ENCODE assay signal across 17 cellular contexts in the genomic region with DNA sequence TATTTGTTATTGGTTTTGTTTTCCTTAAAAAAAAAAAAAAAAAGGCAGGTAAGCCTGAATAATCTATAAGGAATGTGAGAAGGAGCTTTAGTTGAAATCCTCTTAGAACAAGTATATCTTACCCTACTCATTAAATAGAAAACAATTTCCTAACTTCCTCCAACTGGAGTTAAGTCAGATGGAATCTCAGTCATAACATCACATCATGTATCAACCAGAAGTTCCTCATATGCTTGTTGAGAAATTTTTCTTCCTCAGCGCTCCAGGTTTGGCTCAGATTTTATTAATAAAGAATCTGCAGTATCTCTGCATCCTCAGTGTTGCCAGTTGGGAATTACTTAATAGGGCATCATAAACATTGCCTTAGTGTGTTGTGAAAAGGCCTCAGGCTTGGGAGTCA. TPM values are rescaled to one million over a fixed set of nuclear protein-coding genes. Genes with fewer than 3 reads are reported as not detected.
DNase-seq lines count a peak whose midpoint lies in the region; ATAC-seq and TF ChIP-seq lines count a peak whose summit lies in the region.
"Had no signal": no experiment of that assay in that cellular context is flagged by ENCODE, and none has a peak within 500 bp of the region (broad histone marks: within the 10 kb centered on the region; RNA-seq: fewer than 3 reads in every experiment).

No MANE protein-coding gene starts in this region.

- in situ Hi-C loops in IMR-90 (cut with MboI; ENCODE audit: low sequenced_read_pairs): no loop called here

- dilution Hi-C loops in IMR-90 (cut with HindIII; ENCODE audit: low sequenced_read_pairs, unreplicated experiment): no loop called here

- H3K4me2 ChIP-seq in IMR-90 (ENCODE audit: low read depth, low read length): peak overlapping the region; percentile 41; the same call in 1 of the 2 replicates
- H3K4me2 ChIP-seq: KMS-11 had no signal

- no peak overlapping the region for H2BK15ac ChIP-seq in IMR-90 (ENCODE audit: low read depth, low read length)

- H3K56ac ChIP-seq in IMR-90 (ENCODE audit: extremely low read depth, insufficient read depth, low read length): no peak overlapping the region

- BruUV-seq in IMR-90 (replicated peaks; lab: Mats Ljungman, UMichigan): no TSS peak

- peaks cover 27 to 74% of the 10 kb centered on the region in 2 experiments for H3K79me1 ChIP-seq in IMR-90 (ENCODE audit: low read depth in 1 of 2, low read length in 2 of 2)

- no peak overlapping the region for H4K8ac ChIP-seq in IMR-90 (ENCODE audit: low read depth in 2 of 2, low read length in 2 of 2)

- no peak overlapping the region for H3K9ac ChIP-seq in IMR-90 (ENCODE audit: low read depth, low read length)
- H3K9ac ChIP-seq: KMS-11 had no signal

- H3K36me3 ChIP-seq in IMR-90 (ENCODE audit: control insufficient read depth, insufficient read depth, low read length) (peaks cover 42% of the 10 kb centered on the region), uterus (no peaks in the 10 kb centered on the region)
- H3K36me3 ChIP-seq: breast epithelium had no signal

- H3K9me1 ChIP-seq in IMR-90 (ENCODE audit: insufficient read depth, low read length): peaks cover 19% of the 10 kb centered on the region

- no peak overlapping the region for H2AK9ac ChIP-seq in IMR-90 (replicated peaks; ENCODE audit: low read depth, low read length, poor library complexity)

- H3K14ac ChIP-seq in IMR-90 (replicated peaks; ENCODE audit: low read depth, low read length): no peak overlapping the region

- POLR2A ChIA-PET in IMR-90 (lab: Charles Lee; ENCODE audit: unreplicated experiment): interaction anchor here (0.6 kb wide), 1 partner anchor 286 kb away, joined by 8 read pairs; no protein-coding TSS in a partner anchor

- no peak for TF ChIP-seq RAD21 in IMR-90 (IDR thresholded peaks at IDR 0.05; ENCODE audit: low read length)

- H3K4me3 ChIP-seq in IMR-90 (ENCODE audit: insufficient read depth, low read depth, low read length): no peak overlapping the region
- no peak overlapping the region for H3K4me3 ChIP-seq in fibroblast of villous mesenchyme (ENCODE audit: low read depth, low read length)
- no peak overlapping the region for H3K4me3 ChIP-seq in uterus
- H3K4me3 ChIP-seq: breast epithelium, heart left ventricle, spleen had no signal

- H3K27me3 ChIP-seq in IMR-90 (ENCODE audit: control insufficient read depth, insufficient read depth, low read length) (no peaks in the 10 kb centered on the region), uterus (no peaks in the 10 kb centered on the region)
- H3K27me3 ChIP-seq: breast epithelium, heart left ventricle, spleen had no signal

- no peak overlapping the region for H2AK5ac ChIP-seq in IMR-90 (ENCODE audit: low read depth, low read length)

- peak overlapping the region; percentile 76; the same call in 1 of the 2 replicates for H4K5ac ChIP-seq in IMR-90 (ENCODE audit: low read depth, low read length)

- no peak overlapping the region for H3K4ac ChIP-seq in IMR-90 (ENCODE audit: low read depth, low read length)

- H2AFZ ChIP-seq in IMR-90 (replicated peaks; ENCODE audit: low read length, poor library complexity): no peak overlapping the region

- WGBS in IMR-90 (ENCODE audit: extremely low coverage in 2 of 2, insufficient read length in 1 of 2), 2 experiments: no CpG with 5 or more reads among the region's 1 CpG

- H2BK120ac ChIP-seq in IMR-90 (ENCODE audit: low read depth, low read length): no peak overlapping the region

- peaks cover 15% of the 10 kb centered on the region for H3K4me1 ChIP-seq in IMR-90 (ENCODE audit: control insufficient read depth, insufficient read depth, low read length)
- no peaks in the 10 kb centered on the region for H3K4me1 ChIP-seq in uterus
- H3K4me1 ChIP-seq: breast epithelium had no signal

- H2BK5ac ChIP-seq in IMR-90 (ENCODE audit: low read depth, low read length, poor library complexity, severe bottlenecking): peak overlapping the region; percentile 79

- peak overlapping the region; percentile 83 for H3K27ac ChIP-seq in IMR-90 (ENCODE audit: insufficient read depth, low read length)
- peak overlapping the region; percentile 38 for H3K27ac ChIP-seq in substantia nigra (ENCODE audit: low read depth, low read length, poor library complexity, severe bottlenecking)
- no peak overlapping the region for H3K27ac ChIP-seq in uterus
- H3K27ac ChIP-seq: breast epithelium, KMS-11 had no signal

- H4K20me1 ChIP-seq in IMR-90 (ENCODE audit: insufficient read depth, low read length): peaks cover 7% of the 10 kb centered on the region; the same call in 1 of the 2 replicates

- TF ChIP-seq CTCF in IMR-90 (conservative IDR thresholded peaks at IDR 0.05; ENCODE audit: low read depth, low read length): no peak
- TF ChIP-seq CTCF in fibroblast of villous mesenchyme (IDR thresholded peaks at IDR 0.05; ENCODE audit: insufficient read depth, low read depth, low read length): no peak
- TF ChIP-seq CTCF in uterus (IDR thresholded peaks at IDR 0.05): no peak

- CTCF ChIA-PET in IMR-90 (lab: Yijun Ruan, JAX): interaction anchor here (0.6 to 1.3 kb wide), 4 partner anchors 57 to 1020 kb away, joined by 3 to 5 read pairs (median 4); no protein-coding TSS in a partner anchor

- H3K18ac ChIP-seq in IMR-90 (ENCODE audit: low read depth, low read length): peak overlapping the region; percentile 93

- H3K9me3 ChIP-seq in IMR-90 (ENCODE audit: control insufficient read depth, insufficient read depth, low read length): no peaks in the 10 kb centered on the region
- no peaks in the 10 kb centered on the region for H3K9me3 ChIP-seq in uterus
- H3K9me3 ChIP-seq: breast epithelium, heart left ventricle, spleen had no signal

- TF ChIP-seq POLR2A in IMR-90 (IDR thresholded peaks at IDR 0.05; ENCODE audit: low read depth, low read length) (no peak), uterus (IDR thresholded peaks at IDR 0.05) (no peak)

- H2BK20ac ChIP-seq in IMR-90 (ENCODE audit: low read depth, low read length): no peak overlapping the region

- ATAC-seq in IMR-90 (ENCODE audit: low read depth) (peak; percentile 55), GM21381 (IDR thresholded peaks at IDR 0.05; ENCODE audit: unreplicated experiment) (no peak)
- ATAC-seq: PC-3 had no signal

- no peak overlapping the region for H4K91ac ChIP-seq in IMR-90 (ENCODE audit: insufficient read depth, low read depth, low read length)

- peak; percentile 57 for DNase-seq in IMR-90
- DNase-seq in SIG-M5 treated with dmso at 0.1 percent for 504 hours (lab: John Stamatoyannopoulos, UW; ENCODE audit: unreplicated experiment): peak; percentile 74
- peak; percentile 79 for DNase-seq in fibroblast of villous mesenchyme (ENCODE audit: low read depth)
- no peak for DNase-seq in substantia nigra (lab: John Stamatoyannopoulos, UW)
- DNase-seq in ecto neural progenitor cell (ENCODE audit: low spot score): no peak
- DNase-seq in uterus: no peak
- DNase-seq: activated B cell treated with CpG ODN at 0.5 μM for 24 hours; activated naive CD4-positive, alpha-beta T cell treated with anti-CD3 and anti-CD28 coated beads, Interleukin-2, amount 10 ng/mL, durations not matched to agents 7 days and 5 days; heart left ventricle; kidney; NCI-H1436 treated with DMSO at 0.1 percent for 48 hours; PC-3; spleen had no signal

- H3K23ac ChIP-seq in IMR-90 (ENCODE audit: low read depth, low read length): no peak overlapping the region

- intact Hi-C loops in IMR-90 (cut with micrococcal nuclease) (no loop called here), uterus (cut with DNase I; ENCODE audit: low total_unique reads) (no loop called here)

TF ChIP-seq in IMR-90, 13 proteins besides CTCF, POLR2A, EP300 and RAD21:
- no peak for TF ChIP-seq MXI1 (IDR thresholded peaks at IDR 0.05; ENCODE audit: borderline replicate concordance, low read depth, low read length)
- no peak for TF ChIP-seq USF2 (IDR thresholded peaks at IDR 0.05; ENCODE audit: low read depth, low read length)

RNA-seq across cellular contexts. Expression of gene DUSP10, which starts 37.6 kb away (rescaled TPM):
- total RNA-seq in IMR-90 (2012; rRNA removed) (59.1 and 71.4 TPM in 2 replicates), fibroblast of villous mesenchyme (29.6 and 35.8 TPM in 2 replicates), uterus (10 to 100 TPM in 1 of 4 donors, 1 to 10 TPM in 2, under 1 TPM in 1; 0.26 to 10.9 (median 5.5) TPM)
- 41.7 and 44.8 TPM in 2 replicates for polyA plus RNA-seq in IMR-90 (2012; rRNA removed)
- polyA plus RNA-seq in IMR-90 (2012; cell fraction: cytosol; rRNA removed): 23.4 and 35.1 TPM in 2 replicates
- 32.9 and 43.8 TPM in 2 replicates for polyA plus RNA-seq in IMR-90 (2012; cell fraction: nucleus; rRNA removed; ENCODE audit: low replicate concordance)
- total RNA-seq: G401 had no signal

Comparison
In these comparisons a context has a peak if more than half of its experiments do, and no peak if none do; other contexts are left out.
1. DNase-seq: peak in IMR-90 (single experiment), SIG-M5 treated with dmso at 0.1 percent for 504 hours (single experiment) and fibroblast of villous mesenchyme (single experiment); none in substantia nigra (0 of 49), ecto neural progenitor cell (single experiment) and uterus (0 of 2).
2. H3K27ac ChIP-seq: peak in IMR-90 (single experiment) and substantia nigra (single experiment); none in uterus (0 of 2).